ENCODE assay signal across 17 cellular contexts in the genomic region with DNA sequence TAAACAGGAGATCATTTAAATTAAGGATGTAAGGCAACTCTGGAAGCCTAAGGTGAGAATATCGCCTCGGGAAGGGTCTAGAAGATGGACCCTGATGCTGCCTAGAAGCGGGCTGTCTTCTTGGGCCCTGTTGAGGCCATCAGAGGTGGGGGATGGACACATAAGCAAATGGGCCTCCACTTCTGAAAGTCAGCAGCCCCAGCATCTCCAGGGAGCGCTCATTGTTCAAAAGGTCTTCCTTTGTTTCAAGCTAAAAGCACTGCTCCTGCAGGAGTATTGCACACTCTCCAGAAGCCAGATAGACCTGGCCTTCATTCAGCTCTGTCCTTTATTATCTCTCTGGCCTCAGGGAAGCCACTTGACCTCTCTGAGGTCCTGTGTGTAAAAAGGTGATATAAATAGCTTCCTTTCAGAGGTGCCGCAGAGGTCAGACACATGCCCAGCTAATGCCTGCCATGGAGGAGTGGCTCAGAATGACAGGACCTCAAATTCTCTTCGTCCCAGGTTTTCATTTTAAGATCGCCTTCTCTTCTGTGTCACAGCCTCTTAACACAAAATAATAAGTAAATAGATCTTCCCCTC. TPM values are rescaled to one million over a fixed set of nuclear protein-coding genes. Genes with fewer than 3 reads are reported as not detected.
"Had no signal": no experiment of that assay in that cellular context is flagged by ENCODE, and none has a peak within 500 bp of the region (broad histone marks: within the 10 kb centered on the region; RNA-seq: fewer than 3 reads in every experiment).

No MANE protein-coding gene starts in this region.

- H2AFZ ChIP-seq: hepatocyte had no signal

- H3K4me3 ChIP-seq: gastrocnemius medialis, hepatocyte, transverse colon had no signal

- H3K27me3 ChIP-seq: gastrocnemius medialis, hepatocyte had no signal

- ATAC-seq: natural killer cell had no signal

- H3K36me3 Mint-ChIP-seq: activated naive CD8-positive, alpha-beta T cell treated with anti-CD3 and anti-CD28 coated beads, Interleukin-2, amount 10 ng/mL, durations not matched to agents 7 days and 5 days; natural killer cell had no signal

- H3K36me3 ChIP-seq: gastrocnemius medialis, transverse colon had no signal

- H3K27ac Mint-ChIP-seq: activated naive CD8-positive, alpha-beta T cell treated with anti-CD3 and anti-CD28 coated beads, Interleukin-2, amount 10 ng/mL, durations not matched to agents 7 days and 5 days; natural killer cell had no signal

- H3K9me3 ChIP-seq: gastrocnemius medialis, transverse colon had no signal

- H3K27ac ChIP-seq: hepatocyte, transverse colon had no signal

- H3K4me2 ChIP-seq: hepatocyte had no signal

- DNase-seq: activated CD4-positive, CD25-positive, alpha-beta regulatory T cell treated with anti-CD3 and anti-CD28 coated beads, Interleukin-2, amount 50 U/mL, for 72 hours; activated naive CD4-positive, alpha-beta T cell; activated naive CD8-positive, alpha-beta T cell treated with anti-CD3 and anti-CD28 coated beads, Interleukin-2, amount 10 ng/mL, durations not matched to agents 7 days and 5 days; activated T-cell treated with anti-CD3 and anti-CD28 coated beads for 4 hours; gastrocnemius medialis; mesendoderm; natural killer cell; posterior cingulate gyrus; small intestine; stimulated activated CD4-positive, alpha-beta T cell treated with anti-CD3 and anti-CD28 coated beads, Interleukin-4, amount 100 ng/mL, for 24 hours; stimulated activated CD8-positive, alpha-beta memory T cell treated with anti-CD3 and anti-CD28 coated beads, Interleukin-4, amount 100 ng/mL, for 48 hours; stimulated activated naive CD4-positive, alpha-beta T cell treated with Interleukin-2 at 50 U/mL for 16 hours; substantia nigra; transverse colon had no signal

- H3K4me3 Mint-ChIP-seq: activated naive CD8-positive, alpha-beta T cell treated with anti-CD3 and anti-CD28 coated beads, Interleukin-2, amount 10 ng/mL, durations not matched to agents 7 days and 5 days; natural killer cell had no signal

- H3K79me2 ChIP-seq: hepatocyte had no signal

- H3K9me3 Mint-ChIP-seq: activated naive CD8-positive, alpha-beta T cell treated with anti-CD3 and anti-CD28 coated beads, Interleukin-2, amount 10 ng/mL, durations not matched to agents 7 days and 5 days; natural killer cell had no signal

RNA-seq across cellular contexts. Expression of a gene that starts 48.6 kb away (rescaled TPM):
- total RNA-seq: dermis microvascular lymphatic vessel endothelial cell, natural killer cell had no signal
- polyA plus RNA-seq: keratinocyte had no signal
